ENCODE assay signal across 14 cellular contexts in genomic region chr1:29712275-29712633, GRCh38.
DNase-seq lines count a peak whose midpoint lies in the region; ATAC-seq and TF ChIP-seq lines count a peak whose summit lies in the region.
"Had no signal": no experiment of that assay in that cellular context is flagged by ENCODE, and none has a peak within 500 bp of the region (broad histone marks: within the 10 kb centered on the region; RNA-seq: fewer than 3 reads in every experiment).

No MANE protein-coding gene starts in this region.

- H3K36me3 Mint-ChIP-seq in activated naive CD4-positive, alpha-beta T cell treated with anti-CD3 and anti-CD28 coated beads, Interleukin-2, amount 50 U/mL, for 72 hours = peaks cover 0 to 30% of the 10 kb centered on the region in 2 donors
- no peaks in the 10 kb centered on the region for H3K36me3 Mint-ChIP-seq in stimulated activated effector memory CD8-positive, alpha-beta T cell treated with anti-CD3 and anti-CD28 coated beads, Interleukin-12 subunit alpha, Interleukin-12 subunit beta, amount 100 ng/mL, for 72 hours

- no peak for DNase-seq in activated naive CD4-positive, alpha-beta T cell treated with anti-CD3 and anti-CD28 coated beads, Interleukin-2, amount 50 U/mL, for 72 hours (ENCODE audit: low spot score in 2 of 2)
- no peak for DNase-seq in activated naive CD4-positive, alpha-beta T cell (lab: John Stamatoyannopoulos, UW)
- DNase-seq in NOMO-1 (lab: John Stamatoyannopoulos, UW; ENCODE audit: unreplicated experiment in 2 of 2) (peak; percentile 40 to 82), choroid plexus epithelial cell (ENCODE audit: low read depth) (peak; percentile 19), epidermal melanocyte (ENCODE audit: insufficient read length, low spot score) (no peak), hippocampal formation (lab: John Stamatoyannopoulos, UW) (no peak)
- no peak for DNase-seq in stimulated activated effector memory CD8-positive, alpha-beta T cell treated with anti-CD3 and anti-CD28 coated beads, Interleukin-12 subunit alpha, Interleukin-12 subunit beta, amount 100 ng/mL, for 72 hours (ENCODE audit: low spot score in 2 of 2)
- DNase-seq: activated CD4-positive, CD25-positive, alpha-beta regulatory T cell; Caco-2; NCI-H1694; NCI-H446; T-helper 9 cell had no signal

- H3K9me3 Mint-ChIP-seq in activated naive CD4-positive, alpha-beta T cell treated with anti-CD3 and anti-CD28 coated beads, Interleukin-2, amount 50 U/mL, for 72 hours = peaks cover 0 to 9% of the 10 kb centered on the region in 2 donors
- no peaks in the 10 kb centered on the region for H3K9me3 Mint-ChIP-seq in stimulated activated effector memory CD8-positive, alpha-beta T cell treated with anti-CD3 and anti-CD28 coated beads, Interleukin-12 subunit alpha, Interleukin-12 subunit beta, amount 100 ng/mL, for 72 hours

- peak overlapping the region; percentile 13 for H3K4me3 Mint-ChIP-seq in stimulated activated effector memory CD8-positive, alpha-beta T cell treated with anti-CD3 and anti-CD28 coated beads, Interleukin-12 subunit alpha, Interleukin-12 subunit beta, amount 100 ng/mL, for 72 hours
- H3K4me3 Mint-ChIP-seq: GM23338 had no signal

- ATAC-seq in activated naive CD4-positive, alpha-beta T cell treated with anti-CD3 and anti-CD28 coated beads, Interleukin-2, amount 50 U/mL, for 72 hours = no peak
- ATAC-seq in stimulated activated effector memory CD8-positive, alpha-beta T cell treated with anti-CD3 and anti-CD28 coated beads, Interleukin-12 subunit alpha, Interleukin-12 subunit beta, amount 100 ng/mL, for 72 hours = no peak
- ATAC-seq: GM23338, Right ventricle myocardium inferior had no signal

- H3K4me3 ChIP-seq in choroid plexus epithelial cell (ENCODE audit: low read depth, low read length) = no peak overlapping the region
- H3K4me3 ChIP-seq: GM23338 had no signal

- peaks cover 43% of the 10 kb centered on the region for H3K4me1 Mint-ChIP-seq in stimulated activated effector memory CD8-positive, alpha-beta T cell treated with anti-CD3 and anti-CD28 coated beads, Interleukin-12 subunit alpha, Interleukin-12 subunit beta, amount 100 ng/mL, for 72 hours

- H3K27ac Mint-ChIP-seq in activated naive CD4-positive, alpha-beta T cell treated with anti-CD3 and anti-CD28 coated beads, Interleukin-2, amount 50 U/mL, for 72 hours = peak overlapping the region; percentile 31 to 69
- H3K27ac Mint-ChIP-seq in stimulated activated effector memory CD8-positive, alpha-beta T cell treated with anti-CD3 and anti-CD28 coated beads, Interleukin-12 subunit alpha, Interleukin-12 subunit beta, amount 100 ng/mL, for 72 hours = peak overlapping the region; percentile 49
- H3K27ac Mint-ChIP-seq: GM23338 had no signal

- no peak for TF ChIP-seq CTCF in choroid plexus epithelial cell (conservative IDR thresholded peaks at IDR 0.05; ENCODE audit: low read depth, low read length)

Comparison
In these comparisons a context has a peak if more than half of its experiments do, and no peak if none do; other contexts are left out.
1. DNase-seq: peak in NOMO-1 (2 of 2) and choroid plexus epithelial cell (single experiment); none in activated naive CD4-positive, alpha-beta T cell treated with anti-CD3 and anti-CD28 coated beads, Interleukin-2, amount 50 U/mL, for 72 hours (0 of 2), activated naive CD4-positive, alpha-beta T cell (0 of 4), stimulated activated effector memory CD8-positive, alpha-beta T cell treated with anti-CD3 and anti-CD28 coated beads, Interleukin-12 subunit alpha, Interleukin-12 subunit beta, amount 100 ng/mL, for 72 hours (0 of 2), epidermal melanocyte (single experiment) and hippocampal formation (0 of 2).